22 cellular contexts compared by ENCODE assay signal in the genomic region with DNA sequence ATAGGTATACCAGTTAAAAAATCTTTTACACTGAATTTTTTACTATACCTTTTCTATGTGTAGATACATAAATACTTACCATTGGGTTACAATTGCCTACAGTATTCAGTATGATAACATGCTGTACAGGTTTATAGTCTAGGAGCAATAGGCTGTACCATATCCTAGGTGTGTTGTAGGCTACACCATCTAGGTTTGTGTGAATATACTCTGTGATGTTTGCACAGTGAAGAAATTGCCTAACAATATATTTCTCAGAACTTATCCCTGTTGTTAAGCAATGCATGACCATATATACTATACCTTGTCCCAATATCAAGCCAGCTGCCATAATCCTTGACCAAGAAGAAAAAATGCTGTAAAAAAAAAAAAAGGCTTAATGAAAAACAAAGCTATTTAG.
DNase-seq lines count a peak whose midpoint lies in the region; ATAC-seq, FAIRE-seq and TF ChIP-seq lines count a peak whose summit lies in the region.
"Had no signal": no experiment of that assay in that cellular context is flagged by ENCODE, and none has a peak within 500 bp of the region (broad histone marks: within the 10 kb centered on the region; RNA-seq: fewer than 3 reads in every experiment).

No MANE protein-coding gene starts in this region.

- no peaks in the 10 kb centered on the region for H3K9me3 ChIP-seq in mucosa of descending colon
- H3K9me3 ChIP-seq: A549; BLaER1 treated with 17β-estradiol and CSF1 and Interleukin-3, amounts not matched to agents 10 nM and 100 nM; Caco-2 had no signal

- TF ChIP-seq CTCF in D721Med (IDR thresholded peaks at IDR 0.05; ENCODE audit: insufficient read depth, missing control alignments) = no peak
- no peak for TF ChIP-seq CTCF in mucosa of descending colon (IDR thresholded peaks at IDR 0.05)

- H3K4me1 ChIP-seq in mucosa of descending colon (ENCODE audit: low read depth) = no peaks in the 10 kb centered on the region
- H3K4me1 ChIP-seq: A549; BLaER1 treated with 17β-estradiol and CSF1 and Interleukin-3, amounts not matched to agents 10 nM and 100 nM; Caco-2 had no signal

- no peak overlapping the region for H3K4me3 ChIP-seq in mucosa of descending colon
- H3K4me3 ChIP-seq: A549; BLaER1 treated with 17β-estradiol and CSF1 and Interleukin-3, amounts not matched to agents 10 nM and 100 nM; GM12878 had no signal

- ATAC-seq in mucosa of descending colon = peak; percentile 91
- ATAC-seq: A549; CD8-positive, alpha-beta T cell; GM12878 had no signal

- FAIRE-seq in D721Med (lab: Jason Lieb, UNC) (peak; percentile 99), colon (lab: Jason Lieb, UNC) (peak; percentile 80)
- FAIRE-seq: A549, GM12878, GM12892, GM18507 had no signal

- intact Hi-C loops in mucosa of descending colon (cut with DNase I, micrococcal nuclease) = no loop called here

- DNase-seq in D721Med (ENCODE audit: insufficient read length, low spot score) = no peak
- DNase-seq in mucosa of descending colon = no peak
- DNase-seq in retina = no peak
- DNase-seq in NCI-H446 treated with DMSO at 0.1 percent for 48 hours (lab: John Stamatoyannopoulos, UW) = no peak
- DNase-seq: AML-193; Caco-2; Calu3; CD4-positive, alpha-beta T cell; CD8-positive, alpha-beta T cell; DMS 273 treated with DMSO at 0.1 percent for 48 hours; DMS153; DMS53; DMS79; DND-41; EL; GDM1 had no signal

- no peaks in the 10 kb centered on the region for H3K36me3 ChIP-seq in mucosa of descending colon (ENCODE audit: low read depth)
